ENCODE assay signal across 8 cellular contexts in genomic region chr17:47969975-47970724, GRCh38. TPM values are rescaled to one million over a fixed set of nuclear protein-coding genes. Genes with fewer than 3 reads are reported as not detected.
DNase-seq lines count a peak whose midpoint lies in the region; ATAC-seq, FAIRE-seq and TF ChIP-seq lines count a peak whose summit lies in the region.

No MANE protein-coding gene starts in this region.

- peaks cover 9 to 12% of the 10 kb centered on the region in 2 donors for H3K36me3 ChIP-seq in kidney (ENCODE audit: control insufficient read depth in 1 of 2, insufficient read depth in 2 of 2, low read length in 2 of 2)

- peak overlapping the region in 1 of 2 donors; percentile 14 for H3K9ac ChIP-seq in kidney (ENCODE audit: low read length in 2 of 2)

- peak overlapping the region; percentile 98 for H3K4me3 Mint-ChIP-seq in T-helper 1 cell treated with Interleukin-12 subunit alpha and Interleukin-12 subunit beta and Interleukin-4 antibody, amounts not matched to agents 30 μg/mL and 1 μg/mL, for 36 hours
- peak overlapping the region; percentile 71 to 97 for H3K4me3 Mint-ChIP-seq in activated T-cell treated with anti-CD3 and anti-CD28 coated beads, Interleukin-2, amount 50 U/mL, for 72 hours

- H3K27me3 Mint-ChIP-seq in T-helper 1 cell treated with Interleukin-12 subunit alpha and Interleukin-12 subunit beta and Interleukin-4 antibody, amounts not matched to agents 30 μg/mL and 1 μg/mL, for 36 hours (ENCODE audit: low read depth) = peaks cover 5% of the 10 kb centered on the region
- H3K27me3 Mint-ChIP-seq in activated T-cell treated with anti-CD3 and anti-CD28 coated beads, Interleukin-2, amount 50 U/mL, for 72 hours (ENCODE audit: low read depth) = no peaks in the 10 kb centered on the region

- TF ChIP-seq CTCF in kidney (IDR thresholded peaks at IDR 0.05; ENCODE audit: borderline replicate concordance, extremely low read depth, insufficient read depth) = no peak

- H3K9me3 Mint-ChIP-seq in T-helper 1 cell treated with Interleukin-12 subunit alpha and Interleukin-12 subunit beta and Interleukin-4 antibody, amounts not matched to agents 30 μg/mL and 1 μg/mL, for 36 hours = no peaks in the 10 kb centered on the region
- no peaks in the 10 kb centered on the region for H3K9me3 Mint-ChIP-seq in activated T-cell treated with anti-CD3 and anti-CD28 coated beads, Interleukin-2, amount 50 U/mL, for 72 hours

- peaks cover 4% of the 10 kb centered on the region for H3K36me3 Mint-ChIP-seq in T-helper 1 cell treated with Interleukin-12 subunit alpha and Interleukin-12 subunit beta and Interleukin-4 antibody, amounts not matched to agents 30 μg/mL and 1 μg/mL, for 36 hours (ENCODE audit: low read depth)
- peaks cover 0 to 7% of the 10 kb centered on the region in 2 donors for H3K36me3 Mint-ChIP-seq in activated T-cell treated with anti-CD3 and anti-CD28 coated beads, Interleukin-2, amount 50 U/mL, for 72 hours (ENCODE audit: insufficient read depth in 2 of 2)

- no peaks in the 10 kb centered on the region for H3K9me3 ChIP-seq in kidney (ENCODE audit: control insufficient read depth in 1 of 2, low read length in 2 of 2)

- no peak for FAIRE-seq in kidney (lab: Jason Lieb, UNC)

- H3K27ac ChIP-seq in kidney (ENCODE audit: low read depth in 2 of 2, low read length in 2 of 2) = peak overlapping the region; percentile 5 to 26
- peak overlapping the region; percentile 64 for H3K27ac ChIP-seq in substantia nigra (ENCODE audit: low read depth, low read length, poor library complexity, severe bottlenecking)

- peaks cover 20% of the 10 kb centered on the region for H3K4me1 Mint-ChIP-seq in T-helper 1 cell treated with Interleukin-12 subunit alpha and Interleukin-12 subunit beta and Interleukin-4 antibody, amounts not matched to agents 30 μg/mL and 1 μg/mL, for 36 hours (ENCODE audit: low read depth)
- peaks cover 23% of the 10 kb centered on the region for H3K4me1 Mint-ChIP-seq in activated T-cell treated with anti-CD3 and anti-CD28 coated beads, Interleukin-2, amount 50 U/mL, for 72 hours (ENCODE audit: low read depth)

- DNase-seq in T-helper 1 cell (no peak), kidney (no peak), substantia nigra (lab: John Stamatoyannopoulos, UW) (no peak), amniotic stem cell (lab: John Stamatoyannopoulos, UW) (no peak)
- DNase-seq in activated T-cell treated with anti-CD3 and anti-CD28 coated beads, Interleukin-2, amount 50 U/mL, for 72 hours = no peak

- intact Hi-C loops in kidney (cut with DNase I) = no loop called here

- H3K27ac Mint-ChIP-seq in T-helper 1 cell treated with Interleukin-12 subunit alpha and Interleukin-12 subunit beta and Interleukin-4 antibody, amounts not matched to agents 30 μg/mL and 1 μg/mL, for 36 hours = peak overlapping the region; percentile 41
- H3K27ac Mint-ChIP-seq in activated T-cell treated with anti-CD3 and anti-CD28 coated beads, Interleukin-2, amount 50 U/mL, for 72 hours = peak overlapping the region; percentile 3

- peaks cover 5 to 10% of the 10 kb centered on the region in 2 donors for H3K4me1 ChIP-seq in kidney (ENCODE audit: control insufficient read depth in 1 of 2, insufficient read depth in 1 of 2, low read depth in 1 of 2, low read length in 2 of 2)

- no peak for ATAC-seq in activated T-cell treated with anti-CD3 and anti-CD28 coated beads, Interleukin-2, amount 50 U/mL, for 72 hours (replicated peaks in 1 of 2)
- ATAC-seq in GM19467 (IDR thresholded peaks at IDR 0.05; ENCODE audit: unreplicated experiment) (no peak), GM18907 (IDR thresholded peaks at IDR 0.05; ENCODE audit: unreplicated experiment) (no peak)

- peak overlapping the region; percentile 58 to 62 for H3K4me3 ChIP-seq in kidney (ENCODE audit: low read length in 2 of 2)

RNA-seq across cellular contexts. Expression of gene CDK5RAP3, which starts 0.8 kb away (rescaled TPM):
- 100 to 1,000 TPM; 232 to 255 TPM for total RNA-seq in activated T-cell treated with anti-CD3 and anti-CD28 coated beads, Interleukin-2, amount 50 U/mL, for 72 hours
- 208 TPM for total RNA-seq in kidney
- polyA plus RNA-seq in kidney (ENCODE audit: insufficient read depth, low read depth, low replicate concordance) = 140 TPM

RNA-seq across cellular contexts. Expression of gene PRR15L, which starts 12.5 kb away (rescaled TPM):
- not detected for total RNA-seq in activated T-cell treated with anti-CD3 and anti-CD28 coated beads, Interleukin-2, amount 50 U/mL, for 72 hours
- 105 TPM for total RNA-seq in kidney
- polyA plus RNA-seq in kidney (ENCODE audit: insufficient read depth, low read depth, low replicate concordance) = 64.5 TPM

RNA-seq across cellular contexts. Expression of gene PNPO, which starts 28.8 kb away (rescaled TPM):
- total RNA-seq in activated T-cell treated with anti-CD3 and anti-CD28 coated beads, Interleukin-2, amount 50 U/mL, for 72 hours = 10 to 100 TPM; 18.4 to 30.1 TPM
- 45.1 TPM for total RNA-seq in kidney
- polyA plus RNA-seq in kidney (ENCODE audit: insufficient read depth, low read depth, low replicate concordance) = 55.8 TPM

Comparison
In these comparisons a context has a peak if more than half of its experiments do, and no peak if none do; other contexts are left out.
1. RNA of gene PRR15L, which starts 12.5 kb away (total RNA-seq): 105 TPM in kidney (single experiment); not detected in activated T-cell treated with anti-CD3 and anti-CD28 coated beads, Interleukin-2, amount 50 U/mL, for 72 hours; every median in the first group is over 100 times any median in the second.